ENCODE assay signal across 2 cellular contexts in the genomic region with DNA sequence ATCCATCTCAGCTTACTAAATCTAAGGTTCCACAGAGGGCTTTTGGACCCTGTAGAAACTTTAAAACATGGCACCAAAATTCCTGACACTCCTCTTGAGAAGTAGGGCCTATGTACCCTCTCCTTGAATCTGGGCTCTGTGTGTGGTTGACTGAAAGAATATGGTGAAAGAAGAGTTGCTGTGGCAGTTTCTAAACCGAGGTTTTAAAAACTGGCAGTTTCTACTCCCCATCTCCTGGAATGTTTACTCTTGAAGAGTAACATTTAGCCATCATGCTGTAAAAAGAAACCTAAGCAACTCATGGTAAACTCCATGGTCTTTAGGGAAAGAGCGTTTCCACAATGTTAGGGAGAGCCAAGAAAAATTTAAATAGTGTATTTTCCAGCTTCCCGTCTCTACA.
TF ChIP-seq lines count a peak whose summit lies in the region.

No MANE protein-coding gene starts in this region.

TF ChIP-seq in WTC11, 78 proteins besides CTCF, POLR2A, EP300 and RAD21 (continued from another document):
- TF ChIP-seq, protein P1, sequence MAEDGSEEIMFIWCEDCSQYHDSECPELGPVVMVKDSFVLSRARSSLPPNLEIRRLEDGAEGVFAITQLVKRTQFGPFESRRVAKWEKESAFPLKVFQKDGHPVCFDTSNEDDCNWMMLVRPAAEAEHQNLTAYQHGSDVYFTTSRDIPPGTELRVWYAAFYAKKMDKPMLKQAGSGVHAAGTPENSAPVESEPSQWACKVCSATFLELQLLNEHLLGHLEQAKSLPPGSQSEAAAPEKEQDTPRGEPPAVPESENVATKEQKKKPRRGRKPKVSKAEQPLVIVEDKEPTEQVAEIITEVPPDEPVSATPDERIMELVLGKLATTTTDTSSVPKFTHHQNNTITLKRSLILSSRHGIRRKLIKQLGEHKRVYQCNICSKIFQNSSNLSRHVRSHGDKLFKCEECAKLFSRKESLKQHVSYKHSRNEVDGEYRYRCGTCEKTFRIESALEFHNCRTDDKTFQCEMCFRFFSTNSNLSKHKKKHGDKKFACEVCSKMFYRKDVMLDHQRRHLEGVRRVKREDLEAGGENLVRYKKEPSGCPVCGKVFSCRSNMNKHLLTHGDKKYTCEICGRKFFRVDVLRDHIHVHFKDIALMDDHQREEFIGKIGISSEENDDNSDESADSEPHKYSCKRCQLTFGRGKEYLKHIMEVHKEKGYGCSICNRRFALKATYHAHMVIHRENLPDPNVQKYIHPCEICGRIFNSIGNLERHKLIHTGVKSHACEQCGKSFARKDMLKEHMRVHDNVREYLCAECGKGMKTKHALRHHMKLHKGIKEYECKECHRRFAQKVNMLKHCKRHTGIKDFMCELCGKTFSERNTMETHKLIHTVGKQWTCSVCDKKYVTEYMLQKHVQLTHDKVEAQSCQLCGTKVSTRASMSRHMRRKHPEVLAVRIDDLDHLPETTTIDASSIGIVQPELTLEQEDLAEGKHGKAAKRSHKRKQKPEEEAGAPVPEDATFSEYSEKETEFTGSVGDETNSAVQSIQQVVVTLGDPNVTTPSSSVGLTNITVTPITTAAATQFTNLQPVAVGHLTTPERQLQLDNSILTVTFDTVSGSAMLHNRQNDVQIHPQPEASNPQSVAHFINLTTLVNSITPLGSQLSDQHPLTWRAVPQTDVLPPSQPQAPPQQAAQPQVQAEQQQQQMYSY (CRISPR knock-in tag; IDR thresholded peaks at IDR 0.05): no peak
- TF ChIP-seq ATF1 (CRISPR knock-in tag; IDR thresholded peaks at IDR 0.05): no peak

TF ChIP-seq in SK-N-SH treated with all-trans-retinoic acid at 6 μM for 48 hours, 23 proteins besides CTCF, POLR2A, EP300 and RAD21 (continued from another document):
- TF ChIP-seq CREB5 (CRISPR knock-in tag; IDR thresholded peaks at IDR 0.05; ENCODE audit: low read depth): no peak
- no peak for TF ChIP-seq PPARA (CRISPR knock-in tag; IDR thresholded peaks at IDR 0.05; ENCODE audit: borderline replicate concordance)
- no peak for TF ChIP-seq TSHZ2 (CRISPR knock-in tag; IDR thresholded peaks at IDR 0.05)
- no peak for TF ChIP-seq ZC3H10 (CRISPR knock-in tag; IDR thresholded peaks at IDR 0.05)
- no peak for TF ChIP-seq ARNTL (CRISPR knock-in tag; IDR thresholded peaks at IDR 0.05; ENCODE audit: borderline replicate concordance, low read depth)
- TF ChIP-seq GLIS3 (CRISPR knock-in tag; IDR thresholded peaks at IDR 0.05): no peak
